Comparison of ENCODE assay signal across 11 cellular contexts in genomic region chr11:940496-941135, GRCh38. TPM values are rescaled to one million over a fixed set of nuclear protein-coding genes. Genes with fewer than 3 reads are reported as not detected.
DNase-seq lines count a peak whose midpoint lies in the region; ATAC-seq and TF ChIP-seq lines count a peak whose summit lies in the region.
"Had no signal": no experiment of that assay in that cellular context is flagged by ENCODE, and none has a peak within 500 bp of the region (broad histone marks: within the 10 kb centered on the region; RNA-seq: fewer than 3 reads in every experiment).

No MANE protein-coding gene starts in this region.

- H3K27ac ChIP-seq in hepatocyte (peak overlapping the region; percentile 80), smooth muscle cell (ENCODE audit: low read depth) (peak overlapping the region; percentile 85)

- peaks cover 65% of the 10 kb centered on the region for H3K4me1 Mint-ChIP-seq in activated T-cell treated with anti-CD3 and anti-CD28 coated beads, Interleukin-2, amount 50 U/mL, for 72 hours (ENCODE audit: low read depth)
- peaks cover 12% of the 10 kb centered on the region for H3K4me1 Mint-ChIP-seq in activated T-helper 1 cell treated with anti-CD3 and anti-CD28 coated beads, Interleukin-12 subunit alpha, Interleukin-12 subunit beta, Interleukin-2, Interleukin-4 antibody, amounts not matched to agents 30 ng/mL and 10 ng/mL and 1 ng/mL, durations not matched to agents 14 hours and 24 hours and 36 hours (ENCODE audit: low read depth)

- H3K79me2 ChIP-seq in hepatocyte (peaks cover 94% of the 10 kb centered on the region), smooth muscle cell (ENCODE audit: low read depth) (peaks cover 92% of the 10 kb centered on the region)

- 78% methylated on average over 11 of the region's 11 CpGs for WGBS in hepatocyte (ENCODE audit: low lambda C conversion rate, missing lambda C conversion rate)
- WGBS in smooth muscle cell (ENCODE audit: low lambda C conversion rate), result 91% methylated on average over 11 of the region's 11 CpGs

- no peaks in the 10 kb centered on the region for H3K27me3 ChIP-seq in hepatocyte
- H3K27me3 ChIP-seq in smooth muscle cell (ENCODE audit: low read depth), result no peaks in the 10 kb centered on the region

- H3K9ac ChIP-seq in smooth muscle cell (ENCODE audit: low read depth), result no peak overlapping the region

- TF ChIP-seq CTCF in hepatocyte (IDR thresholded peaks at IDR 0.05; ENCODE audit: poor library complexity) (no peak), smooth muscle cell (IDR thresholded peaks at IDR 0.05; ENCODE audit: borderline replicate concordance, insufficient read depth, poor library complexity, severe bottlenecking) (no peak)

- H2AFZ ChIP-seq in hepatocyte, result no peak overlapping the region
- H2AFZ ChIP-seq in smooth muscle cell (ENCODE audit: low read depth), result no peak overlapping the region

- H3K9me3 ChIP-seq in hepatocyte (ENCODE audit: low read depth) (no peaks in the 10 kb centered on the region), smooth muscle cell (replicated peaks; ENCODE audit: low read depth) (no peaks in the 10 kb centered on the region)

- peaks cover 7 to 11% of the 10 kb centered on the region in 2 donors for H3K36me3 Mint-ChIP-seq in activated T-cell treated with anti-CD3 and anti-CD28 coated beads, Interleukin-2, amount 50 U/mL, for 72 hours (ENCODE audit: insufficient read depth in 2 of 2)
- H3K36me3 Mint-ChIP-seq in activated T-helper 1 cell treated with anti-CD3 and anti-CD28 coated beads, Interleukin-12 subunit alpha, Interleukin-12 subunit beta, Interleukin-2, Interleukin-4 antibody, amounts not matched to agents 30 ng/mL and 10 ng/mL and 1 ng/mL, durations not matched to agents 14 hours and 24 hours and 36 hours (ENCODE audit: low read depth), result peaks cover 10% of the 10 kb centered on the region

- no peaks in the 10 kb centered on the region for H3K9me3 Mint-ChIP-seq in activated T-cell treated with anti-CD3 and anti-CD28 coated beads, Interleukin-2, amount 50 U/mL, for 72 hours
- no peaks in the 10 kb centered on the region for H3K9me3 Mint-ChIP-seq in activated T-helper 1 cell treated with anti-CD3 and anti-CD28 coated beads, Interleukin-12 subunit alpha, Interleukin-12 subunit beta, Interleukin-2, Interleukin-4 antibody, amounts not matched to agents 30 ng/mL and 10 ng/mL and 1 ng/mL, durations not matched to agents 14 hours and 24 hours and 36 hours

- H3K4me2 ChIP-seq in hepatocyte, result no peak overlapping the region
- no peak overlapping the region for H3K4me2 ChIP-seq in smooth muscle cell

- H4K20me1 ChIP-seq in hepatocyte (ENCODE audit: insufficient read depth, poor library complexity, severe bottlenecking), result peaks cover 17% of the 10 kb centered on the region
- H4K20me1 ChIP-seq in smooth muscle cell (ENCODE audit: low read depth), result peaks cover 96% of the 10 kb centered on the region

- peak overlapping the region; percentile 22 for H3K27ac Mint-ChIP-seq in activated T-cell treated with anti-CD3 and anti-CD28 coated beads, Interleukin-2, amount 50 U/mL, for 72 hours
- peak overlapping the region; percentile 49 for H3K27ac Mint-ChIP-seq in activated T-helper 1 cell treated with anti-CD3 and anti-CD28 coated beads, Interleukin-12 subunit alpha, Interleukin-12 subunit beta, Interleukin-2, Interleukin-4 antibody, amounts not matched to agents 30 ng/mL and 10 ng/mL and 1 ng/mL, durations not matched to agents 14 hours and 24 hours and 36 hours

- peak overlapping the region; percentile 6 to 59 for H3K4me3 Mint-ChIP-seq in activated T-cell treated with anti-CD3 and anti-CD28 coated beads, Interleukin-2, amount 50 U/mL, for 72 hours
- H3K4me3 Mint-ChIP-seq in activated T-helper 1 cell treated with anti-CD3 and anti-CD28 coated beads, Interleukin-12 subunit alpha, Interleukin-12 subunit beta, Interleukin-2, Interleukin-4 antibody, amounts not matched to agents 30 ng/mL and 10 ng/mL and 1 ng/mL, durations not matched to agents 14 hours and 24 hours and 36 hours, result no peak overlapping the region

- no peaks in the 10 kb centered on the region for H3K36me3 ChIP-seq in hepatocyte (replicated peaks; ENCODE audit: insufficient read depth, low read depth)
- H3K36me3 ChIP-seq in smooth muscle cell (ENCODE audit: low read depth), result no peaks in the 10 kb centered on the region

- no peaks in the 10 kb centered on the region for H3K27me3 Mint-ChIP-seq in activated T-cell treated with anti-CD3 and anti-CD28 coated beads, Interleukin-2, amount 50 U/mL, for 72 hours (ENCODE audit: low read depth)
- no peaks in the 10 kb centered on the region for H3K27me3 Mint-ChIP-seq in activated T-helper 1 cell treated with anti-CD3 and anti-CD28 coated beads, Interleukin-12 subunit alpha, Interleukin-12 subunit beta, Interleukin-2, Interleukin-4 antibody, amounts not matched to agents 30 ng/mL and 10 ng/mL and 1 ng/mL, durations not matched to agents 14 hours and 24 hours and 36 hours (ENCODE audit: insufficient read depth)

- H3K4me3 ChIP-seq in hepatocyte (no peak overlapping the region), smooth muscle cell (no peak overlapping the region)

- no peaks in the 10 kb centered on the region for H3K9me2 ChIP-seq in hepatocyte (replicated peaks; ENCODE audit: insufficient read depth)

- DNase-seq in activated T-cell treated with anti-CD3 and anti-CD28 coated beads, Interleukin-2, amount 50 U/mL, for 72 hours, result no peak
- DNase-seq in activated T-cell treated with anti-CD3 and anti-CD28 coated beads for 4 hours (no peak), hepatocyte (ENCODE audit: low spot score) (no peak), smooth muscle cell (lab: John Stamatoyannopoulos, UW; ENCODE audit: unreplicated experiment) (no peak), OCI-M2 (lab: John Stamatoyannopoulos, UW; ENCODE audit: unreplicated experiment) (no peak)
- DNase-seq in activated T-helper 1 cell treated with anti-CD3 and anti-CD28 coated beads, Interleukin-12 subunit alpha, Interleukin-12 subunit beta, Interleukin-2, Interleukin-4 antibody, amounts not matched to agents 30 ng/mL and 10 ng/mL and 1 ng/mL, durations not matched to agents 14 hours and 24 hours and 36 hours (ENCODE audit: low spot score), result no peak
- DNase-seq: activated CD8-positive, alpha-beta memory T cell treated with anti-CD3 and anti-CD28 coated beads, Interleukin-2, amount 50 U/mL, for 4 hours; OCI-M1; T-helper 9 cell had no signal

- H3F3A ChIP-seq in smooth muscle cell (ENCODE audit: low read depth), result peaks cover 6% of the 10 kb centered on the region

- intact Hi-C loops in activated T-helper 1 cell treated with anti-CD3 and anti-CD28 coated beads, Interleukin-12 subunit alpha, Interleukin-12 subunit beta, Interleukin-2, Interleukin-4 antibody, amounts not matched to agents 30 ng/mL and 10 ng/mL and 1 ng/mL, durations not matched to agents 14 hours and 24 hours and 36 hours (cut with micrococcal nuclease), result no loop called here

- ATAC-seq in activated T-cell treated with anti-CD3 and anti-CD28 coated beads, Interleukin-2, amount 50 U/mL, for 72 hours (replicated peaks in 1 of 2), result no peak
- no peak for ATAC-seq in GM19324 (IDR thresholded peaks at IDR 0.05; ENCODE audit: low FRiP score, unreplicated experiment)
- ATAC-seq in HG02678 (IDR thresholded peaks at IDR 0.05; ENCODE audit: unreplicated experiment), result no peak

- peaks cover 33% of the 10 kb centered on the region for H3K4me1 ChIP-seq in hepatocyte (ENCODE audit: insufficient read depth)
- peaks cover 39% of the 10 kb centered on the region for H3K4me1 ChIP-seq in smooth muscle cell (ENCODE audit: low read depth)

RNA-seq across cellular contexts. Expression of gene AP2A2, which starts 14.9 kb away (rescaled TPM):
- total RNA-seq in activated T-cell treated with anti-CD3 and anti-CD28 coated beads, Interleukin-2, amount 50 U/mL, for 72 hours, result 10 to 100 TPM; 49.5 to 57.0 TPM
- total RNA-seq in activated T-helper 1 cell treated with anti-CD3 and anti-CD28 coated beads, Interleukin-12 subunit alpha, Interleukin-12 subunit beta, Interleukin-2, Interleukin-4 antibody, amounts not matched to agents 30 ng/mL and 10 ng/mL and 1 ng/mL, durations not matched to agents 14 hours and 24 hours and 36 hours, result 49.7 and 60.4 TPM in 2 replicates
- total RNA-seq in hepatocyte (57.8 and 68.0 TPM in 2 replicates), smooth muscle cell (32.2 and 35.8 TPM in 2 replicates)
- polyA plus RNA-seq in hepatocyte (49.7 and 56.2 TPM in 2 replicates), smooth muscle cell (25.1 and 31.8 TPM in 2 replicates)

RNA-seq across cellular contexts. Expression of gene CHID1, which starts 30.0 kb away (rescaled TPM):
- total RNA-seq in activated T-cell treated with anti-CD3 and anti-CD28 coated beads, Interleukin-2, amount 50 U/mL, for 72 hours, result 10 to 100 TPM; 33.9 to 44.2 TPM
- 108 and 110 TPM in 2 replicates for total RNA-seq in activated T-helper 1 cell treated with anti-CD3 and anti-CD28 coated beads, Interleukin-12 subunit alpha, Interleukin-12 subunit beta, Interleukin-2, Interleukin-4 antibody, amounts not matched to agents 30 ng/mL and 10 ng/mL and 1 ng/mL, durations not matched to agents 14 hours and 24 hours and 36 hours
- 61.5 and 92.4 TPM in 2 replicates for total RNA-seq in hepatocyte
- polyA plus RNA-seq in hepatocyte, result 152 and 155 TPM in 2 replicates
- total RNA-seq in smooth muscle cell, result 54.3 and 76.5 TPM in 2 replicates
- 171 and 181 TPM in 2 replicates for polyA plus RNA-seq in smooth muscle cell
